In genomic region chr5:56037531-56038010, GRCh38 we compare ENCODE assay signal across 14 cellular contexts. TPM values are rescaled to one million over a fixed set of nuclear protein-coding genes. Genes with fewer than 3 reads are reported as not detected.
DNase-seq lines count a peak whose midpoint lies in the region; TF ChIP-seq lines count a peak whose summit lies in the region.
"Had no signal": no experiment of that assay in that cellular context is flagged by ENCODE, and none has a peak within 500 bp of the region (broad histone marks: within the 10 kb centered on the region; RNA-seq: fewer than 3 reads in every experiment).

No MANE protein-coding gene starts in this region.

- no peak overlapping the region for H4K5ac ChIP-seq in mesendoderm (ENCODE audit: low read length)

- DNase-seq in Ammon's horn (ENCODE audit: low spot score), result peak; percentile 76
- DNase-seq in HUDEP-2 (lab: John Stamatoyannopoulos, UW; ENCODE audit: unreplicated experiment in 76 of 76), result peak in 74 of 76 experiments; percentile 19 to 90 (median 68)
- DNase-seq in endothelial cell (ENCODE audit: low spot score), result no peak
- no peak for DNase-seq in mesendoderm
- DNase-seq in CD4-positive, alpha-beta memory T cell, result no peak
- no peak for DNase-seq in posterior vena cava (ENCODE audit: low spot score)
- DNase-seq in stimulated activated CD4-positive, alpha-beta T cell treated with anti-CD3 and anti-CD28 coated beads, Interleukin-1b, Interleukin-23, amount 100 ng/mL, for 48 hours, result no peak
- no peak for DNase-seq in NCI-H774 (lab: John Stamatoyannopoulos, UW)
- DNase-seq: activated CD4-positive, alpha-beta T cell treated with anti-CD3 and anti-CD28 coated beads for 4 hours; activated T-cell treated with anti-CD3 and anti-CD28 coated beads, Interleukin-2, amount 50 U/mL, for 4 hours; H7; Karpas-422; NCI-H510A had no signal

- CTCF ChIA-PET in CD4-positive, alpha-beta memory T cell (lab: Charles Lee; ENCODE audit: partially characterized antibody), result interaction anchor here (1.6 kb wide), 1 partner anchor 11 kb away, joined by 4 read pairs; no protein-coding TSS in a partner anchor

- no peak for TF ChIP-seq CTCF in endothelial cell (IDR thresholded peaks at IDR 0.05; ENCODE audit: unreplicated experiment)

- H2BK120ac ChIP-seq in mesendoderm (ENCODE audit: low read depth, low read length), result no peak overlapping the region

- no peak overlapping the region for H3K23ac ChIP-seq in mesendoderm (ENCODE audit: low read length)

- no peaks in the 10 kb centered on the region for H3K9me3 Mint-ChIP-seq in endothelial cell (ENCODE audit: unreplicated experiment)
- no peaks in the 10 kb centered on the region for H3K9me3 Mint-ChIP-seq in CD4-positive, alpha-beta memory T cell
- H3K9me3 Mint-ChIP-seq: activated T-cell treated with anti-CD3 and anti-CD28 coated beads, Interleukin-2, amount 50 U/mL, for 4 hours had no signal

- no peak overlapping the region for H2AK5ac ChIP-seq in mesendoderm (ENCODE audit: low read length)

- H3K36me3 ChIP-seq in mesendoderm (ENCODE audit: control insufficient read depth, insufficient read depth, low read length), result no peaks in the 10 kb centered on the region
- no peaks in the 10 kb centered on the region for H3K36me3 ChIP-seq in CD4-positive, alpha-beta memory T cell (ENCODE audit: insufficient read depth, low read length)

- no peak overlapping the region for H3K4ac ChIP-seq in mesendoderm (ENCODE audit: low read depth, low read length)

- no peak overlapping the region for H2BK15ac ChIP-seq in mesendoderm (replicated peaks; ENCODE audit: low read depth)

- peaks cover 4% of the 10 kb centered on the region for H3K36me3 Mint-ChIP-seq in endothelial cell (ENCODE audit: low read depth, unreplicated experiment)
- no peaks in the 10 kb centered on the region for H3K36me3 Mint-ChIP-seq in CD4-positive, alpha-beta memory T cell

- POLR2A ChIA-PET in CD4-positive, alpha-beta memory T cell (lab: Charles Lee; ENCODE audit: partially characterized antibody), result no interaction called here

- no peaks in the 10 kb centered on the region for H3K79me2 ChIP-seq in mesendoderm (ENCODE audit: control insufficient read depth, insufficient read depth, low read length)

- H3K27ac Mint-ChIP-seq in endothelial cell (ENCODE audit: unreplicated experiment), result peak overlapping the region; percentile 27
- H3K27ac Mint-ChIP-seq in CD4-positive, alpha-beta memory T cell, result peak overlapping the region in 1 of 7 donors; percentile 71

- peaks cover 5% of the 10 kb centered on the region for H3K4me1 Mint-ChIP-seq in endothelial cell (ENCODE audit: unreplicated experiment)
- peaks cover 6 to 14% (median 13%) of the 10 kb centered on the region in 4 donors for H3K4me1 Mint-ChIP-seq in CD4-positive, alpha-beta memory T cell

- no peaks in the 10 kb centered on the region for H3K79me1 ChIP-seq in mesendoderm (ENCODE audit: low read length)

- no peak overlapping the region for H4K8ac ChIP-seq in mesendoderm (ENCODE audit: low read depth, low read length)

- no CpG with 5 or more reads among the region's 4 CpGs for WGBS in mesendoderm (ENCODE audit: extremely low coverage, insufficient coverage, low lambda C conversion rate)

- intact Hi-C loops in CD4-positive, alpha-beta memory T cell (cut with micrococcal nuclease), result no loop called here
- intact Hi-C loops in posterior vena cava (cut with DNase I), result loop anchor here in 1 of 2 donors (5.0 kb wide), 1 partner anchor 185 kb away; the partner anchor contains the start of gene IL31RA

- H3K4me3 ChIP-seq in mesendoderm (ENCODE audit: low read length), result no peak overlapping the region
- no peak overlapping the region for H3K4me3 ChIP-seq in CD4-positive, alpha-beta memory T cell (ENCODE audit: low read length in 2 of 2)
- H3K4me3 ChIP-seq: lung had no signal

- H3K56ac ChIP-seq in mesendoderm (ENCODE audit: low read length), result peak overlapping the region; percentile 9

- no peaks in the 10 kb centered on the region for H3K4me1 ChIP-seq in mesendoderm (ENCODE audit: control insufficient read depth, low read depth, low read length)
- peaks cover 8% of the 10 kb centered on the region for H3K4me1 ChIP-seq in CD4-positive, alpha-beta memory T cell (ENCODE audit: insufficient read depth, low read length)

- H3K9me3 ChIP-seq in CD4-positive, alpha-beta memory T cell (ENCODE audit: control insufficient read depth in 1 of 2, low read length in 2 of 2), result no peaks in the 10 kb centered on the region

- H3K27ac ChIP-seq in mesendoderm (ENCODE audit: low read depth, low read length), result no peak overlapping the region
- no peak overlapping the region for H3K27ac ChIP-seq in CD4-positive, alpha-beta memory T cell (ENCODE audit: low read depth, low read length)

- H3K27me3 Mint-ChIP-seq in endothelial cell (ENCODE audit: unreplicated experiment), result no peaks in the 10 kb centered on the region
- H3K27me3 Mint-ChIP-seq in CD4-positive, alpha-beta memory T cell, result no peaks in the 10 kb centered on the region

- H2BK5ac ChIP-seq in mesendoderm (ENCODE audit: low read length), result no peak overlapping the region

- no peaks in the 10 kb centered on the region for H3K27me3 ChIP-seq in mesendoderm (ENCODE audit: insufficient read depth, low read length, poor library complexity)
- no peaks in the 10 kb centered on the region for H3K27me3 ChIP-seq in CD4-positive, alpha-beta memory T cell (ENCODE audit: insufficient read depth, low read length)

- H3K4me3 Mint-ChIP-seq in endothelial cell (ENCODE audit: unreplicated experiment), result peak overlapping the region; percentile 5
- peak overlapping the region in 1 of 8 donors; percentile 15 for H3K4me3 Mint-ChIP-seq in CD4-positive, alpha-beta memory T cell
- H3K4me3 Mint-ChIP-seq: activated T-cell treated with anti-CD3 and anti-CD28 coated beads, Interleukin-2, amount 50 U/mL, for 4 hours had no signal

- H3K4me2 ChIP-seq in mesendoderm (ENCODE audit: low read length), result no peak overlapping the region

- no peak overlapping the region for H3K18ac ChIP-seq in mesendoderm (ENCODE audit: low read length)

- no peak overlapping the region for H3K9ac ChIP-seq in mesendoderm (ENCODE audit: low read length)

RNA-seq across cellular contexts. Expression of gene IL6ST, which starts 42.8 kb away (rescaled TPM):
- total RNA-seq in endothelial cell (ENCODE audit: unreplicated experiment), result 69.7 TPM
- polyA plus RNA-seq in mesendoderm (2013, experiment 1 of 2), result 7.6 TPM
- 7.3 TPM for polyA plus RNA-seq in mesendoderm (2013, experiment 2 of 2)
- total RNA-seq in CD4-positive, alpha-beta memory T cell, result 100 to 1,000 TPM; 176 to 180 TPM
- polyA plus RNA-seq in CD4-positive, alpha-beta memory T cell, result 10 to 100 TPM; 26.3 to 42.8 TPM
- 100 to 1,000 TPM; 359 to 375 TPM for total RNA-seq in posterior vena cava

Comparison
In these comparisons a context has a peak if more than half of its experiments do, and no peak if none do; other contexts are left out.
1. DNase-seq: peak in Ammon's horn (single experiment) and HUDEP-2 (74 of 76); none in endothelial cell (single experiment), mesendoderm (single experiment), CD4-positive, alpha-beta memory T cell (0 of 5), posterior vena cava (single experiment), stimulated activated CD4-positive, alpha-beta T cell treated with anti-CD3 and anti-CD28 coated beads, Interleukin-1b, Interleukin-23, amount 100 ng/mL, for 48 hours (single experiment) and NCI-H774 (single experiment).